25 cellular contexts compared by ENCODE assay signal in the genomic region with DNA sequence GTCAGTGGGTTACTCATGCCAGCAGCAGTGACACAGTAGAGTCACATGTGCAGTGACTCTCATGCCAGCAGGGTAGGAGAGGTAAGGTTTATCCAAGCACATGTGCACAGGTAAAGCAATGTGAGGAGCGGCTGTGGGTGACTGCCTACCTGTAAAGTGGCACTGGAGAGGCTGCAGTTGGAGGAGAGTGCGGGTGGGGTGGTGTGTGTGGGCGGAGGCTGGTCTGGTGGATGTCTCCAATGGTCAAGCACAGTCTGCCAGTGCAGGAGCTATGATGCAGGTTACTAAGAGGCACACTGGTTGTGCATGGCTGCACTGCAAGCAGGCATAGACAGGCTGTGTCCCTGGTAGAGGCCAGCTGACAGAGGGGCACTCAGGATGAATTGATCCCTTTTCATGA.
"Had no signal": no experiment of that assay in that cellular context is flagged by ENCODE, and none has a peak within 500 bp of the region (broad histone marks: within the 10 kb centered on the region; RNA-seq: fewer than 3 reads in every experiment).

No MANE protein-coding gene starts in this region.

- H3K4me1 ChIP-seq: colonic mucosa, esophagus squamous epithelium, gastrocnemius medialis, heart right ventricle, left lung, lower lobe of right lung had no signal

- H3K4me1 Mint-ChIP-seq: endodermal cell, memory B cell had no signal

- H3K9me3 Mint-ChIP-seq: endodermal cell had no signal

- H3K36me3 ChIP-seq: colonic mucosa, esophagus squamous epithelium, gastrocnemius medialis, heart right ventricle, left lung, lower lobe of right lung had no signal

- H3K36me3 Mint-ChIP-seq: memory B cell had no signal

- ATAC-seq: effector memory CD8-positive, alpha-beta T cell; esophagus mucosa; gastrocnemius medialis; heart right ventricle; left colon; left lung; left ventricle myocardium superior had no signal

- H3K4me3 Mint-ChIP-seq: dendritic cell treated with granulocyte-macrophage colony-stimulating factor and Interleukin-4, amounts not matched to agents 40 ng/mL and 50 ng/mL, for 4 days; effector memory CD8-positive, alpha-beta T cell; endodermal cell; memory B cell had no signal

- H3K27ac Mint-ChIP-seq: dendritic cell treated with granulocyte-macrophage colony-stimulating factor and Interleukin-4, amounts not matched to agents 40 ng/mL and 50 ng/mL, for 4 days; effector memory CD8-positive, alpha-beta T cell; endodermal cell; memory B cell had no signal

- H3K4me3 ChIP-seq: colonic mucosa, esophagus squamous epithelium, gastrocnemius medialis, heart right ventricle, left lung, lower lobe of right lung had no signal

- H3K27ac ChIP-seq: colonic mucosa, epithelial cell of prostate, esophagus squamous epithelium, gastrocnemius medialis, heart right ventricle, left lung, lower lobe of right lung had no signal

- DNase-seq: colonic mucosa; cortex of kidney; effector CD8-positive, alpha-beta T cell; effector memory CD8-positive, alpha-beta T cell; endodermal cell; erythroblast; esophagus squamous epithelium; foreskin fibroblast; foreskin melanocyte; gastrocnemius medialis; glutamatergic neuron; heart right ventricle; hippocampal formation; islet precursor cell; kidney; kidney glomerular epithelial cell; left colon; left lung; left ventricle myocardium superior; lower lobe of right lung; midbrain had no signal

- H3K27me3 Mint-ChIP-seq: dendritic cell treated with granulocyte-macrophage colony-stimulating factor and Interleukin-4, amounts not matched to agents 40 ng/mL and 50 ng/mL, for 4 days; effector memory CD8-positive, alpha-beta T cell; memory B cell had no signal

- H3K9me3 ChIP-seq: colonic mucosa, esophagus squamous epithelium, gastrocnemius medialis, lower lobe of right lung had no signal

- H3K27me3 ChIP-seq: colonic mucosa, esophagus squamous epithelium, gastrocnemius medialis, heart right ventricle, left lung had no signal
